Comparison of ENCODE assay signal across 11 cellular contexts in genomic region chr6:16670617-16671051, GRCh38.
DNase-seq lines count a peak whose midpoint lies in the region; ATAC-seq, FAIRE-seq and TF ChIP-seq lines count a peak whose summit lies in the region.
"Had no signal": no experiment of that assay in that cellular context is flagged by ENCODE, and none has a peak within 500 bp of the region (broad histone marks: within the 10 kb centered on the region; RNA-seq: fewer than 3 reads in every experiment).

No MANE protein-coding gene starts in this region.

- BruUV-seq in OCI-LY7 (replicated peaks; lab: Mats Ljungman, UMichigan) = no TSS peak

- H3K9me3 Mint-ChIP-seq in CD14-positive monocyte = no peaks in the 10 kb centered on the region
- H3K9me3 Mint-ChIP-seq in nephron progenitor cell = no peaks in the 10 kb centered on the region

- TF ChIP-seq CTCF in CD14-positive monocyte (IDR thresholded peaks at IDR 0.05) = no peak
- no peak for TF ChIP-seq CTCF in OCI-LY7 (conservative IDR thresholded peaks at IDR 0.05; ENCODE audit: low read length)
- no peak for TF ChIP-seq CTCF in nephron progenitor cell (IDR thresholded peaks at IDR 0.05)

- H3K36me3 Mint-ChIP-seq in CD14-positive monocyte (peaks cover 15 to 22% of the 10 kb centered on the region in 2 donors), nephron progenitor cell (ENCODE audit: low read depth) (no peaks in the 10 kb centered on the region)

- H3K27me3 Mint-ChIP-seq in CD14-positive monocyte (ENCODE audit: low read depth in 3 of 3) (no peaks in the 10 kb centered on the region), nephron progenitor cell (ENCODE audit: low read depth, poor library complexity) (no peaks in the 10 kb centered on the region)

- peaks cover 20% of the 10 kb centered on the region for H3K4me1 ChIP-seq in effector memory CD4-positive, alpha-beta T cell (ENCODE audit: control insufficient read depth, insufficient read depth, low read length, poor library complexity, severe bottlenecking)
- no peaks in the 10 kb centered on the region for H3K4me1 ChIP-seq in OCI-LY7 (ENCODE audit: insufficient read depth, low read length, poor library complexity, severe bottlenecking)
- H3K4me1 ChIP-seq in SJCRH30 = no peaks in the 10 kb centered on the region

- H4K20me1 ChIP-seq in OCI-LY7 (ENCODE audit: insufficient read depth, low read length) = no peaks in the 10 kb centered on the region

- H3K9me3 ChIP-seq in effector memory CD4-positive, alpha-beta T cell (ENCODE audit: control insufficient read depth, low read length) = no peaks in the 10 kb centered on the region
- H3K9me3 ChIP-seq in OCI-LY7 (ENCODE audit: low read length) (no peaks in the 10 kb centered on the region), SJCRH30 (replicated peaks) (no peaks in the 10 kb centered on the region)

- H3K36me3 ChIP-seq in effector memory CD4-positive, alpha-beta T cell (ENCODE audit: control insufficient read depth, insufficient read depth, low read length) = no peaks in the 10 kb centered on the region
- H3K36me3 ChIP-seq in OCI-LY7 (ENCODE audit: insufficient read depth, low read length) (no peaks in the 10 kb centered on the region), SJCRH30 (no peaks in the 10 kb centered on the region)

- H3K27ac Mint-ChIP-seq in CD14-positive monocyte (peak overlapping the region in 6 of 7 donors; percentile 10 to 91 (median 84)), nephron progenitor cell (no peak overlapping the region)

- POLR2A ChIA-PET in OCI-LY7 (lab: Charles Lee) = interaction anchor here (0.6 kb wide), 1 partner anchor 17 kb away, joined by 4 read pairs; no protein-coding TSS in a partner anchor

- DNase-seq in CD14-positive monocyte (ENCODE audit: low spot score) (no peak), frontal cortex (ENCODE audit: low spot score in 2 of 2) (no peak), OCI-LY7 (ENCODE audit: low spot score) (no peak), nephron progenitor cell (no peak), SJCRH30 (no peak)
- no peak for DNase-seq in effector memory CD4-positive, alpha-beta T cell

- no peaks in the 10 kb centered on the region for H3K9me2 ChIP-seq in OCI-LY7 (ENCODE audit: insufficient read depth, low read length)

- H3K4me3 Mint-ChIP-seq in CD14-positive monocyte = no peak overlapping the region
- H3K4me3 Mint-ChIP-seq in nephron progenitor cell = no peak overlapping the region

- H3K27me3 ChIP-seq in effector memory CD4-positive, alpha-beta T cell (replicated peaks; ENCODE audit: control insufficient read depth, insufficient read depth, low read length, poor library complexity, severe bottlenecking) = no peaks in the 10 kb centered on the region
- no peaks in the 10 kb centered on the region for H3K27me3 ChIP-seq in SJCRH30
- H3K27me3 ChIP-seq: BLaER1 treated with 17β-estradiol and CSF1 and Interleukin-3, amounts not matched to agents 10 nM and 100 nM had no signal

- H3K4me3 ChIP-seq in effector memory CD4-positive, alpha-beta T cell (ENCODE audit: insufficient read depth, low read depth, low read length, poor library complexity, severe bottlenecking) = no peak overlapping the region
- H3K4me3 ChIP-seq in OCI-LY7 (ENCODE audit: low read depth, low read length, poor library complexity, severe bottlenecking) (no peak overlapping the region), SJCRH30 (no peak overlapping the region)
- H3K4me3 ChIP-seq: BLaER1 treated with 17β-estradiol and CSF1 and Interleukin-3, amounts not matched to agents 10 nM and 100 nM had no signal

- no peaks in the 10 kb centered on the region for H3K79me2 ChIP-seq in OCI-LY7 (ENCODE audit: insufficient read depth, low read depth, low read length)

- no peak overlapping the region for H3K4me2 ChIP-seq in OCI-LY7 (ENCODE audit: low read length)

- CTCF ChIA-PET in OCI-LY7 (lab: Charles Lee; ENCODE audit: unreplicated experiment) = no interaction called here

- intact Hi-C loops in CD14-positive monocyte (cut with micrococcal nuclease) (no loop called here), OCI-LY7 (cut with micrococcal nuclease; ENCODE audit: unreplicated experiment) (no loop called here)

- H2AFZ ChIP-seq in OCI-LY7 (ENCODE audit: low read length) = no peak overlapping the region

- peak overlapping the region; percentile 5 for H3K27ac ChIP-seq in effector memory CD4-positive, alpha-beta T cell (ENCODE audit: insufficient read depth, low read length, poor library complexity, severe bottlenecking)
- H3K27ac ChIP-seq in OCI-LY7 (ENCODE audit: low read depth, low read length, poor library complexity, severe bottlenecking) (no peak overlapping the region), SJCRH30 (no peak overlapping the region)

- H3K4me1 Mint-ChIP-seq in CD14-positive monocyte = peaks cover 48% of the 10 kb centered on the region
- peaks cover 20% of the 10 kb centered on the region for H3K4me1 Mint-ChIP-seq in nephron progenitor cell

- ATAC-seq in GM19397 (IDR thresholded peaks at IDR 0.05; ENCODE audit: unreplicated experiment) = peak; percentile 32
- ATAC-seq in HG03342 (IDR thresholded peaks at IDR 0.05; ENCODE audit: unreplicated experiment) = peak; percentile 45
- ATAC-seq: esophagus mucosa had no signal

- no peak for FAIRE-seq in frontal cortex (lab: Jason Lieb, UNC)
- FAIRE-seq: HTR-8/SVneo had no signal
